Comparison of ENCODE assay signal across 33 cellular contexts in genomic region chr12:91126516-91126915, GRCh38. TPM values are rescaled to one million over a fixed set of nuclear protein-coding genes. Genes with fewer than 3 reads are reported as not detected.
A peak's percentile ranks its signal among the peaks of the same experiment; 100 is the strongest.
DNase-seq lines count a peak whose midpoint lies in the region; ATAC-seq and TF ChIP-seq lines count a peak whose summit lies in the region.
"Had no signal": no experiment of that assay in that cellular context is flagged by ENCODE, and none has a peak within 500 bp of the region (broad histone marks: within the 10 kb centered on the region; RNA-seq: fewer than 3 reads in every experiment).

No MANE protein-coding gene starts in this region.

- peaks cover 4% of the 10 kb centered on the region for H3K4me1 ChIP-seq in rectal smooth muscle tissue (ENCODE audit: control insufficient read depth, insufficient read depth, low read length)
- H3K4me1 ChIP-seq: gastroesophageal sphincter had no signal

- no peak for TF ChIP-seq CTCF in 22Rv1 (IDR thresholded peaks at IDR 0.05)
- TF ChIP-seq CTCF in WERI-Rb-1 (IDR thresholded peaks at IDR 0.05; ENCODE audit: low read depth, low read length), result no peak

- no peak for ATAC-seq in HG02759 (IDR thresholded peaks at IDR 0.05; ENCODE audit: unreplicated experiment)
- no peak for ATAC-seq in GM18870 (IDR thresholded peaks at IDR 0.05; ENCODE audit: unreplicated experiment)
- ATAC-seq: activated CD4-positive, CD25-positive, alpha-beta regulatory T cell treated with anti-CD3 and anti-CD28 coated beads, Interleukin-2, amount 50 U/mL, for 24 hours; activated naive CD4-positive, alpha-beta T cell treated with anti-CD3 and anti-CD28 coated beads, Interleukin-2, amount 50 U/mL, for 72 hours; CD8-positive, alpha-beta T cell; gastroesophageal sphincter; K562; left colon; stimulated activated memory B cell treated with anti-CD40 and anti-IgM and Interleukin-4, amounts not matched to agents 10 μg/mL and 1 μg/mL and 100 μg/mL, for 72 hours had no signal

- H3K4me3 ChIP-seq in rectal smooth muscle tissue (ENCODE audit: low read length) (no peak overlapping the region), WERI-Rb-1 (ENCODE audit: low read depth, low read length) (no peak overlapping the region)
- H3K4me3 ChIP-seq: coronary artery, gastroesophageal sphincter, K562 had no signal

- H3K27ac ChIP-seq in 22Rv1, result peak overlapping the region; percentile 48
- peak overlapping the region; percentile 32 for H3K27ac ChIP-seq in rectal smooth muscle tissue (ENCODE audit: low read depth, low read length)
- no peak overlapping the region for H3K27ac ChIP-seq in WERI-Rb-1
- H3K27ac ChIP-seq: gastroesophageal sphincter had no signal

- no peak overlapping the region for H3K9ac ChIP-seq in rectal smooth muscle tissue (ENCODE audit: low read length)

- H3K36me3 ChIP-seq in rectal smooth muscle tissue (ENCODE audit: control insufficient read depth, insufficient read depth, low read length) (no peaks in the 10 kb centered on the region), WERI-Rb-1 (no peaks in the 10 kb centered on the region)
- H3K36me3 ChIP-seq: gastroesophageal sphincter had no signal

- H3K27me3 ChIP-seq in rectal smooth muscle tissue (ENCODE audit: control insufficient read depth, insufficient read depth, low read length), result no peaks in the 10 kb centered on the region
- no peaks in the 10 kb centered on the region for H3K27me3 ChIP-seq in WERI-Rb-1 (ENCODE audit: insufficient read depth, low read depth, severe bottlenecking)
- H3K27me3 ChIP-seq: gastroesophageal sphincter had no signal

- H3K9me3 ChIP-seq in WERI-Rb-1 (ENCODE audit: severe bottlenecking), result no peaks in the 10 kb centered on the region
- H3K9me3 ChIP-seq: gastroesophageal sphincter had no signal

- DNase-seq in M059J (ENCODE audit: low read depth) (peak; percentile 40), fibroblast of peridontal ligament (ENCODE audit: extremely low read depth) (peak; percentile 68), WERI-Rb-1 (no peak), NCI-H1048 (lab: John Stamatoyannopoulos, UW) (no peak)
- DNase-seq: 8988T; activated CD4-positive, alpha-beta memory T cell treated with anti-CD3 and anti-CD28 coated beads, Interleukin-2, amount 10 ng/mL, durations not matched to agents 7 days and 5 days; CD8-positive, alpha-beta T cell; effector memory CD4-positive, alpha-beta T cell; erythroblast; H9; hippocampal formation; left colon; MM.1S; naive B cell; NCI-H1417; NCI-H774; nucleus accumbens; retina; stimulated activated CD4-positive, alpha-beta T cell treated with anti-CD3 and anti-CD28 coated beads, Interleukin-4, amount 100 ng/mL, for 4 hours had no signal

RNA-seq across cellular contexts. Expression of gene LUM, which starts 15.2 kb away (rescaled TPM):
- 293 and 400 TPM in 2 replicates for total RNA-seq in M059J (2014; rRNA removed; shearing (Covaris generic))
- total RNA-seq: activated CD4-positive, alpha-beta memory T cell treated with anti-CD3 and anti-CD28 coated beads, Interleukin-2, amount 10 ng/mL, durations not matched to agents 7 days and 5 days; activated naive CD4-positive, alpha-beta T cell treated with anti-CD3 and anti-CD28 coated beads, Interleukin-2, amount 50 U/mL, for 72 hours; activated T-helper 2 cell treated with anti-CD3 and anti-CD28 coated beads, Interferon-gamma antibody, Interleukin-2, Interleukin-4, amounts not matched to agents 10 μg/mL and 5 μg/mL and 100 μg/mL, durations not matched to agents 14 hours and 24 hours and 36 hours; B cell; CD8-positive, alpha-beta T cell; H9; T-helper 1 cell treated with Interleukin-12 subunit alpha and Interleukin-12 subunit beta and Interleukin-4 antibody, amounts not matched to agents 30 ng/mL and 1 ng/mL, for 36 hours had no signal

RNA-seq across cellular contexts. Expression of gene DCN, which starts 56.1 kb away (rescaled TPM):
- 16.3 and 16.5 TPM in 2 replicates for total RNA-seq in M059J (2014; rRNA removed; shearing (Covaris generic))
- total RNA-seq: activated CD4-positive, alpha-beta memory T cell treated with anti-CD3 and anti-CD28 coated beads, Interleukin-2, amount 10 ng/mL, durations not matched to agents 7 days and 5 days; activated naive CD4-positive, alpha-beta T cell treated with anti-CD3 and anti-CD28 coated beads, Interleukin-2, amount 50 U/mL, for 72 hours; activated T-helper 2 cell treated with anti-CD3 and anti-CD28 coated beads, Interferon-gamma antibody, Interleukin-2, Interleukin-4, amounts not matched to agents 10 μg/mL and 5 μg/mL and 100 μg/mL, durations not matched to agents 14 hours and 24 hours and 36 hours; B cell; CD8-positive, alpha-beta T cell; H9; HT-29; T-helper 1 cell treated with Interleukin-12 subunit alpha and Interleukin-12 subunit beta and Interleukin-4 antibody, amounts not matched to agents 30 ng/mL and 1 ng/mL, for 36 hours had no signal

Comparison
In these comparisons a context has a peak if more than half of its experiments do, and no peak if none do; other contexts are left out.
1. DNase-seq: peak in M059J (single experiment) and fibroblast of peridontal ligament (single experiment); none in WERI-Rb-1 (single experiment) and NCI-H1048 (single experiment).